8 cellular contexts compared by ENCODE assay signal in the genomic region with DNA sequence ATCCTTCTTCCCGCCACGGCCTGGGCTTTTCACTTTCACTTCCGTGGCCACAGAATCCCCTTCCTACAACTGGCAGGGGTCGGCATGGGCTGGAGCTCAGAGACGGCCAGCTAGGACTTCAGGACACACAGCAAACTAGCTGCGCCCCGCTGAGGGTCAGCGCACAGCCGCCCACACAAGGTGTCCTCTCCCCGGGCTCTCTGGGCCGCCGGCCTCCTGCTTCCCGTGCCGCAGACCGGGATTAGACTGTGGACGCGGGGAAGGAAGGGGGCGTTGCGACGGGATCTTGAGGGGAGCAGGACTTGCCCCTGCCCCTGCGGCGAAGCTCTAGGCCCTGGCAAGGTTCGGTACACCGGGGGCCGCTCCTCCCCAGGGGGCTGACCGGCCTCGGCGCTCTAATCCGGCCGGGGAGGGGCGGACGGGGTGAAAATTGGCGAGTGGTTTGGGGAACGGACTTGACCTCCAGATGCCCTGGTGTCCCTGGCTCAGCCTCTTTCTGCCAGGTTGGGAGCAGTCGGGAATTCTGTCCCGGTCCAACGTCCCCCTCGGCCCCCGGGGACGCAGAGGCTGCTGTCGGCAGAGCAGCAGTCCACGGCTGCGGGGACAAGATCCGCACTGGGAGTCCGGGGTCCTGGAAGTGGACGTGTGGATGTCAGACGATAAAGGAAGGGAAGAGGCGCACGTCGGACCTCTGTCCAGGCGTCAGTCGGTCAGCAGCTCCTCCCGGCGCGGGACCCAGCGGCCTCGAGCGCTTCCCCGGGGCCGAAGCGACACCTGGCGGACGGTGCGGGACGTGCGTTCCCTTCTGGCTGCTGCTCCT. TPM values are rescaled to one million over a fixed set of nuclear protein-coding genes. Genes with fewer than 3 reads are reported as not detected.
A peak's percentile ranks its signal among the peaks of the same experiment; 100 is the strongest.
DNase-seq lines count a peak whose midpoint lies in the region; ATAC-seq, FAIRE-seq and TF ChIP-seq lines count a peak whose summit lies in the region.

No MANE protein-coding gene starts in this region.

- H3K4me3 ChIP-seq in ACC112 (ENCODE audit: low read depth, low read length) (peak overlapping the region; percentile 52), right atrium auricular region (peak overlapping the region in 1 of 2 donors; percentile 58)

- H3K36me3 ChIP-seq in ACC112 (ENCODE audit: insufficient read depth, low read length) (no peaks in the 10 kb centered on the region), right atrium auricular region (no peaks in the 10 kb centered on the region)

- H3K79me2 ChIP-seq in ACC112 (ENCODE audit: control insufficient read depth, insufficient read depth, low read length, unreplicated experiment), result no peaks in the 10 kb centered on the region

- peak; percentile 70 for DNase-seq in T-helper 2 cell treated with Interferon-gamma antibody and Interleukin-4, amounts not matched to agents 5 μg/mL and 100 μg/mL, for 36 hours (ENCODE audit: low spot score)
- DNase-seq in amygdala (lab: John Stamatoyannopoulos, UW) (peak in 55 of 56 donors; percentile 24 to 90 (median 69)), right atrium auricular region (ENCODE audit: low spot score) (peak; percentile 88), putamen (ENCODE audit: low spot score) (peak; percentile 75), urothelium cell line (ENCODE audit: low spot score) (peak; percentile 93)

- H3K27me3 ChIP-seq in ACC112 (ENCODE audit: insufficient read depth, low read length) (peaks cover 83% of the 10 kb centered on the region), right atrium auricular region (no peaks in the 10 kb centered on the region)

- H3K27me3 Mint-ChIP-seq in T-helper 2 cell treated with Interferon-gamma antibody and Interleukin-4, amounts not matched to agents 5 μg/mL and 100 μg/mL, for 36 hours (ENCODE audit: low read depth), result peaks cover 76% of the 10 kb centered on the region

- H2AFZ ChIP-seq in ACC112 (ENCODE audit: low read length, unreplicated experiment), result no peak overlapping the region

- no peaks in the 10 kb centered on the region for H3K9me3 ChIP-seq in right atrium auricular region

- no peaks in the 10 kb centered on the region for H3K36me3 Mint-ChIP-seq in T-helper 2 cell treated with Interferon-gamma antibody and Interleukin-4, amounts not matched to agents 5 μg/mL and 100 μg/mL, for 36 hours (ENCODE audit: low read depth)

- no peak overlapping the region for H3K27ac Mint-ChIP-seq in T-helper 2 cell treated with Interferon-gamma antibody and Interleukin-4, amounts not matched to agents 5 μg/mL and 100 μg/mL, for 36 hours

- FAIRE-seq in urothelium cell line (lab: Jason Lieb, UNC), result peak; percentile 96

- ATAC-seq in GM18907 (IDR thresholded peaks at IDR 0.05; ENCODE audit: unreplicated experiment), result peak; percentile 76

- H3K27ac ChIP-seq in ACC112 (ENCODE audit: low read depth, low read length) (no peak overlapping the region), right atrium auricular region (peak overlapping the region; percentile 67 to 68)

- H3K9me3 Mint-ChIP-seq in T-helper 2 cell treated with Interferon-gamma antibody and Interleukin-4, amounts not matched to agents 5 μg/mL and 100 μg/mL, for 36 hours, result no peaks in the 10 kb centered on the region

- peak overlapping the region; percentile 60 for H3K4me3 Mint-ChIP-seq in T-helper 2 cell treated with Interferon-gamma antibody and Interleukin-4, amounts not matched to agents 5 μg/mL and 100 μg/mL, for 36 hours

- H3K4me1 ChIP-seq in ACC112 (ENCODE audit: control insufficient read depth, insufficient read depth, low read length, unreplicated experiment) (no peaks in the 10 kb centered on the region), right atrium auricular region (peaks cover 0 to 56% of the 10 kb centered on the region in 2 donors)

- H3K4me1 Mint-ChIP-seq in T-helper 2 cell treated with Interferon-gamma antibody and Interleukin-4, amounts not matched to agents 5 μg/mL and 100 μg/mL, for 36 hours (ENCODE audit: low read depth), result peaks cover 10% of the 10 kb centered on the region

- peak; percentile 93 for TF ChIP-seq CTCF in LNCAP (IDR thresholded peaks at IDR 0.05)
- peak; percentile 91 to 96 for TF ChIP-seq CTCF in right atrium auricular region (IDR thresholded peaks at IDR 0.05)

RNA-seq across cellular contexts. Expression of a gene that starts 1.8 kb away (rescaled TPM):
- total RNA-seq in right atrium auricular region, result 10 to 100 TPM in 1 of 2 donors, 1 to 10 TPM in 1; 6.6 to 23.3 TPM

RNA-seq across cellular contexts. Expression of a gene that starts 20.6 kb away (rescaled TPM):
- total RNA-seq in right atrium auricular region, result 10 to 100 TPM; 29.9 to 49.2 TPM

RNA-seq across cellular contexts. Expression of a gene that starts 29.0 kb away (rescaled TPM):
- total RNA-seq in right atrium auricular region, result 100 to 1,000 TPM in 1 of 2 donors, 10 to 100 TPM in 1; 59.1 to 154 TPM

RNA-seq across cellular contexts. Expression of a gene that starts 37.6 kb away (rescaled TPM):
- not detected for total RNA-seq in right atrium auricular region

RNA-seq across cellular contexts. Expression of a gene that starts 46.3 kb away (rescaled TPM):
- 10 to 100 TPM; 52.2 to 70.7 TPM for total RNA-seq in right atrium auricular region
